In the genomic region with DNA sequence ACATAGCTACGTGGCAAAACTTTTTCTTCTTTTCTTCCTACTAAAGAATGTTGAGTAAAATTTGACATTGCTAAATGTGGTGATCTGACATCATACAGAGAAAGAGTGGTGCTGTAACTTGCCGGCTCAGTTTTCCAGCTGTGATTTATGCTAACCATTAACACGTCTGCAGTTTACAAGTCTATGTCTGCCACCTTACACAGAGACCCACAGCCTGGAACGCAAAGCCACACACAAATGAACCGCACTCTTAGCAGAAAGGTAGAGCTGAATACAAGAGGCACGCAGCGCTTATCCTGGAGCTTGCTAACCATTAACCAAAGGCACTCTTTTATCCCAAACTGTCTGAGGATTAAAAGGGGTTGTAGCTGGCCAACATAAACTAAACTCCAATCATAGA, we compare ENCODE assay signal across 30 cellular contexts. TPM values are rescaled to one million over a fixed set of nuclear protein-coding genes. Genes with fewer than 3 reads are reported as not detected.
DNase-seq lines count a peak whose midpoint lies in the region; ATAC-seq and TF ChIP-seq lines count a peak whose summit lies in the region.
"Had no signal": no experiment of that assay in that cellular context is flagged by ENCODE, and none has a peak within 500 bp of the region (broad histone marks: within the 10 kb centered on the region; RNA-seq: fewer than 3 reads in every experiment).

No MANE protein-coding gene starts in this region.

- H3K27ac Mint-ChIP-seq in Caco-2 (ENCODE audit: unreplicated experiment), result peak overlapping the region; percentile 26
- H3K27ac Mint-ChIP-seq: activated naive CD8-positive, alpha-beta T cell treated with anti-CD3 and anti-CD28 coated beads for 36 hours; stimulated activated effector memory CD8-positive, alpha-beta T cell treated with anti-CD3 and anti-CD28 coated beads, Interleukin-12 subunit alpha, Interleukin-12 subunit beta, amount 100 ng/mL, for 72 hours had no signal

- no peak overlapping the region for H2BK120ac ChIP-seq in neuronal stem cell (ENCODE audit: low read depth, low read length)

- H3K4me1 ChIP-seq in Caco-2 (peaks cover 25% of the 10 kb centered on the region), neuronal stem cell (ENCODE audit: control insufficient read depth in 2 of 2, insufficient read depth in 1 of 2, low read depth in 1 of 2, low read length in 2 of 2) (peaks cover 0 to 2% of the 10 kb centered on the region in 2 donors), PC-9 (replicated peaks; ENCODE audit: insufficient read depth) (no peaks in the 10 kb centered on the region)

- H3K27ac ChIP-seq in neuronal stem cell (replicated peaks; ENCODE audit: low read length), result no peak overlapping the region
- no peak overlapping the region for H3K27ac ChIP-seq in PC-9
- H3K27ac ChIP-seq: dorsolateral prefrontal cortex had no signal

- H3K14ac ChIP-seq in neuronal stem cell (ENCODE audit: low read length), result no peak overlapping the region

- H3K36me3 ChIP-seq in Caco-2 (ENCODE audit: control insufficient read depth, insufficient read depth, low read length) (peaks cover 2% of the 10 kb centered on the region; the same call in 1 of the 2 replicates), neuronal stem cell (replicated peaks in 1 of 2; ENCODE audit: control insufficient read depth in 2 of 2, insufficient read depth in 2 of 2, low read length in 2 of 2) (peaks cover 4 to 40% of the 10 kb centered on the region in 2 donors), PC-9 (ENCODE audit: low read depth) (no peaks in the 10 kb centered on the region)

- peak; percentile 78 for ATAC-seq in left colon
- ATAC-seq in Right ventricle myocardium superior (ENCODE audit: poor library complexity), result no peak
- ATAC-seq: GM12878; SK-N-SH treated with all-trans-retinoic acid at 6 μM for 48 hours; stimulated activated effector memory CD8-positive, alpha-beta T cell treated with anti-CD3 and anti-CD28 coated beads, Interleukin-12 subunit alpha, Interleukin-12 subunit beta, amount 100 ng/mL, for 72 hours had no signal

- no peaks in the 10 kb centered on the region for H3K9me2 ChIP-seq in PC-9 (ENCODE audit: insufficient read depth)

- WGBS in neuronal stem cell (ENCODE audit: extremely low coverage in 2 of 2, insufficient read length in 2 of 2, insufficient replicate concordance in 1 of 2), 2 donors, result no CpG with 5 or more reads among the region's 7 CpGs

- TF ChIP-seq CTCF in Caco-2 (IDR thresholded peaks at IDR 0.05; ENCODE audit: insufficient read depth in 1 of 2, low read depth in 1 of 2, low read length in 1 of 2, severe bottlenecking in 1 of 2, unreplicated experiment in 1 of 2) (no peak), PC-9 (conservative IDR thresholded peaks at IDR 0.05) (no peak)

- no peak overlapping the region for H2BK15ac ChIP-seq in neuronal stem cell (ENCODE audit: low read length)

- peak overlapping the region; percentile 54 for H3K4me3 Mint-ChIP-seq in Caco-2 (ENCODE audit: unreplicated experiment)
- H3K4me3 Mint-ChIP-seq: activated naive CD8-positive, alpha-beta T cell treated with anti-CD3 and anti-CD28 coated beads for 36 hours; central memory CD8-positive, alpha-beta T cell; stimulated activated effector memory CD8-positive, alpha-beta T cell treated with anti-CD3 and anti-CD28 coated beads, Interleukin-12 subunit alpha, Interleukin-12 subunit beta, amount 100 ng/mL, for 72 hours had no signal

- CTCF ChIA-PET in Caco-2 (lab: Charles Lee) (interaction anchor here (0.6 to 0.7 kb wide), 2 partner anchors 172 to 1834 kb away, joined by 3 read pairs; no protein-coding TSS in a partner anchor), PC-9 (lab: Charles Lee) (no interaction called here)

- POLR2A ChIA-PET in Caco-2 (lab: Charles Lee) (no interaction called here), PC-9 (lab: Charles Lee; ENCODE audit: unreplicated experiment) (interaction anchor here (0.6 kb wide), 1 partner anchor 1621 kb away, joined by 7 read pairs; no protein-coding TSS in a partner anchor)

- H3K79me2 ChIP-seq in PC-9 (ENCODE audit: low read depth), result no peaks in the 10 kb centered on the region

- H3K4me3 ChIP-seq in Caco-2 (ENCODE audit: low read depth, low read length) (no peak overlapping the region), neuronal stem cell (ENCODE audit: low read length in 2 of 2) (no peak overlapping the region), PC-9 (no peak overlapping the region)
- H3K4me3 ChIP-seq: dorsolateral prefrontal cortex, GM12878 had no signal

- H3F3A ChIP-seq in PC-9 (ENCODE audit: insufficient read depth, low read depth), result 0 out of 2 replicates have a peak, but pooled peaks cover 7% of the 10 kb centered on the region

- H3K27me3 Mint-ChIP-seq in Caco-2 (ENCODE audit: insufficient read depth, unreplicated experiment), result no peaks in the 10 kb centered on the region
- H3K27me3 Mint-ChIP-seq: activated naive CD8-positive, alpha-beta T cell treated with anti-CD3 and anti-CD28 coated beads for 36 hours; central memory CD8-positive, alpha-beta T cell had no signal

- H4K20me1 ChIP-seq in PC-9 (ENCODE audit: insufficient read depth), result no peaks in the 10 kb centered on the region

- H2BK5ac ChIP-seq in neuronal stem cell (ENCODE audit: low read length), result no peak overlapping the region

- intact Hi-C loops in Caco-2 (cut with micrococcal nuclease; ENCODE audit: unreplicated experiment), result no loop called here
- intact Hi-C loops in left colon (cut with DNase I, micrococcal nuclease), result no loop called here
- intact Hi-C loops in Right ventricle myocardium superior (cut with DNase I), result no loop called here
- intact Hi-C loops in PC-9 (cut with micrococcal nuclease; ENCODE audit: unreplicated experiment), result no loop called here

- H3K4ac ChIP-seq in neuronal stem cell (ENCODE audit: low read length), result no peak overlapping the region

- no peaks in the 10 kb centered on the region for H3K9me3 Mint-ChIP-seq in Caco-2 (ENCODE audit: unreplicated experiment)
- H3K9me3 Mint-ChIP-seq: activated naive CD8-positive, alpha-beta T cell treated with anti-CD3 and anti-CD28 coated beads for 36 hours; central memory CD8-positive, alpha-beta T cell; stimulated activated effector memory CD8-positive, alpha-beta T cell treated with anti-CD3 and anti-CD28 coated beads, Interleukin-12 subunit alpha, Interleukin-12 subunit beta, amount 100 ng/mL, for 72 hours had no signal

- no peak overlapping the region for H4K91ac ChIP-seq in neuronal stem cell (ENCODE audit: low read depth, low read length, poor library complexity)

- H3K79me1 ChIP-seq in neuronal stem cell (ENCODE audit: low read depth, low read length), result peaks cover 2% of the 10 kb centered on the region

- H3K36me3 Mint-ChIP-seq in Caco-2 (ENCODE audit: insufficient read depth, unreplicated experiment), result peaks cover 32% of the 10 kb centered on the region

- no peak overlapping the region for H4K8ac ChIP-seq in neuronal stem cell (ENCODE audit: low read depth, low read length)

- no TSS peak for BruUV-seq in Caco-2 (replicated peaks; lab: Mats Ljungman, UMichigan)
- BruUV-seq in PC-9 (replicated peaks; lab: Mats Ljungman, UMichigan), result no TSS peak

- no peak overlapping the region for H2BK12ac ChIP-seq in neuronal stem cell (ENCODE audit: low read length)

- peaks cover 23% of the 10 kb centered on the region for H3K4me1 Mint-ChIP-seq in Caco-2 (ENCODE audit: low read depth, unreplicated experiment)

- H3K9ac ChIP-seq in neuronal stem cell (ENCODE audit: low read depth, low read length, poor library complexity), result peak overlapping the region; percentile 38

- no peaks in the 10 kb centered on the region for H3K27me3 ChIP-seq in Caco-2 (replicated peaks; ENCODE audit: control insufficient read depth, insufficient read depth, low read length)
- no peaks in the 10 kb centered on the region for H3K27me3 ChIP-seq in neuronal stem cell (ENCODE audit: control insufficient read depth in 3 of 3, insufficient read depth in 3 of 3, low read depth in 1 of 3, low read length in 3 of 3)
- H3K27me3 ChIP-seq in PC-9 (ENCODE audit: insufficient read depth, low read depth), result no peaks in the 10 kb centered on the region
- H3K27me3 ChIP-seq: dorsolateral prefrontal cortex had no signal

- no peak overlapping the region for H2AFZ ChIP-seq in neuronal stem cell (ENCODE audit: low read length)
- no peak overlapping the region for H2AFZ ChIP-seq in PC-9

- H3K9me3 ChIP-seq in Caco-2 (no peaks in the 10 kb centered on the region), neuronal stem cell (replicated peaks in 1 of 2; ENCODE audit: control insufficient read depth in 2 of 2, insufficient read depth in 1 of 2, low read depth in 1 of 2, low read length in 2 of 2) (peaks cover 2 to 6% of the 10 kb centered on the region in 2 donors), PC-9 (ENCODE audit: insufficient read depth, low read depth) (no peaks in the 10 kb centered on the region)

- H3K18ac ChIP-seq in neuronal stem cell (ENCODE audit: low read length), result no peak overlapping the region

- no peak overlapping the region for H3K23ac ChIP-seq in neuronal stem cell (ENCODE audit: low read depth, low read length, poor library complexity)

- peak; percentile 62 to 67 for DNase-seq in Caco-2
- peak; percentile 34 for DNase-seq in SW480 (ENCODE audit: low spot score)
- no peak for DNase-seq in left colon
- DNase-seq in neuronal stem cell (ENCODE audit: low spot score), result no peak
- no peak for DNase-seq in Right ventricle myocardium superior
- DNase-seq in PC-9, result no peak
- DNase-seq in AG08396 (ENCODE audit: low spot score), result no peak
- no peak for DNase-seq in EL
- DNase-seq: activated CD4-positive, alpha-beta T cell treated with anti-CD3 and anti-CD28 coated beads for 4 hours; activated effector memory CD4-positive, alpha-beta T cell treated with Interleukin-2 at 50 U/mL for 16 hours; activated naive CD8-positive, alpha-beta T cell treated with anti-CD3 and anti-CD28 coated beads for 36 hours; activated T-cell treated with anti-CD3 and anti-CD28 coated beads for 4 hours; C1 segment of cervical spinal cord; dorsolateral prefrontal cortex; GOT3; Karpas-422; NCI-H1436; NCI-H2107; stimulated activated CD4-positive, alpha-beta T cell treated with anti-CD3 and anti-CD28 coated beads, Interleukin-12 subunit alpha, Interleukin-12 subunit beta, amount 100 ng/mL, for 4 hours; stimulated activated CD4-positive, alpha-beta T cell treated with anti-CD3 and anti-CD28 coated beads, Interleukin-4, amount 100 ng/mL, for 1 hour had no signal

- H3K4me2 ChIP-seq in neuronal stem cell (ENCODE audit: insufficient read depth, low read length, poor library complexity, severe bottlenecking) (no peak overlapping the region), PC-9 (no peak overlapping the region)

- no peak overlapping the region for H2AK5ac ChIP-seq in neuronal stem cell (ENCODE audit: low read depth, low read length)

RNA-seq across cellular contexts. Expression of a gene that starts 31.9 kb away (rescaled TPM):
- total RNA-seq in Caco-2 (2022) (not detected in 2 replicates), left colon (not detected), Right ventricle myocardium superior (not detected), PC-9 (2021) (not detected in 2 replicates)
- 0.29 TPM for polyA plus RNA-seq in neuronal stem cell (2013, experiment 1 of 2)
- polyA plus RNA-seq in neuronal stem cell (2013, experiment 2 of 2), result 0.25 TPM
- total RNA-seq: activated naive CD8-positive, alpha-beta T cell treated with anti-CD3 and anti-CD28 coated beads for 36 hours; Daoy; GM12878; NCI-H460; omental fat pad; T-helper 2 cell treated with Interferon-gamma antibody and Interleukin-4, amounts not matched to agents 100 ng/mL and 5 ng/mL, for 36 hours had no signal
- polyA plus RNA-seq: GM12878, keratinocyte, urinary bladder had no signal

Comparison
In these comparisons a context has a peak if more than half of its experiments do, and no peak if none do; other contexts are left out.
1. DNase-seq: peak in Caco-2 (2 of 2) and SW480 (single experiment); none in left colon (0 of 2), neuronal stem cell (single experiment), Right ventricle myocardium superior (single experiment), PC-9 (0 of 2), AG08396 (single experiment) and EL (single experiment).